1 cellular context compared by ENCODE assay signal in genomic region chr12:42846782-42847181, GRCh38.
TF ChIP-seq lines count a peak whose summit lies in the region.

No MANE protein-coding gene starts in this region.

TF ChIP-seq in WTC11, 78 proteins besides CTCF, POLR2A, EP300 and RAD21 (continued from another document):
- TF ChIP-seq, protein P1, sequence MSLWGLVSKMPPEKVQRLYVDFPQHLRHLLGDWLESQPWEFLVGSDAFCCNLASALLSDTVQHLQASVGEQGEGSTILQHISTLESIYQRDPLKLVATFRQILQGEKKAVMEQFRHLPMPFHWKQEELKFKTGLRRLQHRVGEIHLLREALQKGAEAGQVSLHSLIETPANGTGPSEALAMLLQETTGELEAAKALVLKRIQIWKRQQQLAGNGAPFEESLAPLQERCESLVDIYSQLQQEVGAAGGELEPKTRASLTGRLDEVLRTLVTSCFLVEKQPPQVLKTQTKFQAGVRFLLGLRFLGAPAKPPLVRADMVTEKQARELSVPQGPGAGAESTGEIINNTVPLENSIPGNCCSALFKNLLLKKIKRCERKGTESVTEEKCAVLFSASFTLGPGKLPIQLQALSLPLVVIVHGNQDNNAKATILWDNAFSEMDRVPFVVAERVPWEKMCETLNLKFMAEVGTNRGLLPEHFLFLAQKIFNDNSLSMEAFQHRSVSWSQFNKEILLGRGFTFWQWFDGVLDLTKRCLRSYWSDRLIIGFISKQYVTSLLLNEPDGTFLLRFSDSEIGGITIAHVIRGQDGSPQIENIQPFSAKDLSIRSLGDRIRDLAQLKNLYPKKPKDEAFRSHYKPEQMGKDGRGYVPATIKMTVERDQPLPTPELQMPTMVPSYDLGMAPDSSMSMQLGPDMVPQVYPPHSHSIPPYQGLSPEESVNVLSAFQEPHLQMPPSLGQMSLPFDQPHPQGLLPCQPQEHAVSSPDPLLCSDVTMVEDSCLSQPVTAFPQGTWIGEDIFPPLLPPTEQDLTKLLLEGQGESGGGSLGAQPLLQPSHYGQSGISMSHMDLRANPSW (CRISPR knock-in tag; conservative IDR thresholded peaks at IDR 0.05; ENCODE audit: low read depth), result no peak
- TF ChIP-seq, protein P2, sequence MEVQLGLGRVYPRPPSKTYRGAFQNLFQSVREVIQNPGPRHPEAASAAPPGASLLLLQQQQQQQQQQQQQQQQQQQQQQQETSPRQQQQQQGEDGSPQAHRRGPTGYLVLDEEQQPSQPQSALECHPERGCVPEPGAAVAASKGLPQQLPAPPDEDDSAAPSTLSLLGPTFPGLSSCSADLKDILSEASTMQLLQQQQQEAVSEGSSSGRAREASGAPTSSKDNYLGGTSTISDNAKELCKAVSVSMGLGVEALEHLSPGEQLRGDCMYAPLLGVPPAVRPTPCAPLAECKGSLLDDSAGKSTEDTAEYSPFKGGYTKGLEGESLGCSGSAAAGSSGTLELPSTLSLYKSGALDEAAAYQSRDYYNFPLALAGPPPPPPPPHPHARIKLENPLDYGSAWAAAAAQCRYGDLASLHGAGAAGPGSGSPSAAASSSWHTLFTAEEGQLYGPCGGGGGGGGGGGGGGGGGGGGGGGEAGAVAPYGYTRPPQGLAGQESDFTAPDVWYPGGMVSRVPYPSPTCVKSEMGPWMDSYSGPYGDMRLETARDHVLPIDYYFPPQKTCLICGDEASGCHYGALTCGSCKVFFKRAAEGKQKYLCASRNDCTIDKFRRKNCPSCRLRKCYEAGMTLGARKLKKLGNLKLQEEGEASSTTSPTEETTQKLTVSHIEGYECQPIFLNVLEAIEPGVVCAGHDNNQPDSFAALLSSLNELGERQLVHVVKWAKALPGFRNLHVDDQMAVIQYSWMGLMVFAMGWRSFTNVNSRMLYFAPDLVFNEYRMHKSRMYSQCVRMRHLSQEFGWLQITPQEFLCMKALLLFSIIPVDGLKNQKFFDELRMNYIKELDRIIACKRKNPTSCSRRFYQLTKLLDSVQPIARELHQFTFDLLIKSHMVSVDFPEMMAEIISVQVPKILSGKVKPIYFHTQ (CRISPR knock-in tag; IDR thresholded peaks at IDR 0.05), result no peak
- TF ChIP-seq, protein P3, sequence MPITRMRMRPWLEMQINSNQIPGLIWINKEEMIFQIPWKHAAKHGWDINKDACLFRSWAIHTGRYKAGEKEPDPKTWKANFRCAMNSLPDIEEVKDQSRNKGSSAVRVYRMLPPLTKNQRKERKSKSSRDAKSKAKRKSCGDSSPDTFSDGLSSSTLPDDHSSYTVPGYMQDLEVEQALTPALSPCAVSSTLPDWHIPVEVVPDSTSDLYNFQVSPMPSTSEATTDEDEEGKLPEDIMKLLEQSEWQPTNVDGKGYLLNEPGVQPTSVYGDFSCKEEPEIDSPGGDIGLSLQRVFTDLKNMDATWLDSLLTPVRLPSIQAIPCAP (CRISPR knock-in tag; IDR thresholded peaks at IDR 0.05), result no peak
- TF ChIP-seq ATF3 (CRISPR knock-in tag; conservative IDR thresholded peaks at IDR 0.05), result no peak
- TF ChIP-seq ZNF416 (CRISPR knock-in tag; IDR thresholded peaks at IDR 0.05), result no peak
- TF ChIP-seq, protein P4, sequence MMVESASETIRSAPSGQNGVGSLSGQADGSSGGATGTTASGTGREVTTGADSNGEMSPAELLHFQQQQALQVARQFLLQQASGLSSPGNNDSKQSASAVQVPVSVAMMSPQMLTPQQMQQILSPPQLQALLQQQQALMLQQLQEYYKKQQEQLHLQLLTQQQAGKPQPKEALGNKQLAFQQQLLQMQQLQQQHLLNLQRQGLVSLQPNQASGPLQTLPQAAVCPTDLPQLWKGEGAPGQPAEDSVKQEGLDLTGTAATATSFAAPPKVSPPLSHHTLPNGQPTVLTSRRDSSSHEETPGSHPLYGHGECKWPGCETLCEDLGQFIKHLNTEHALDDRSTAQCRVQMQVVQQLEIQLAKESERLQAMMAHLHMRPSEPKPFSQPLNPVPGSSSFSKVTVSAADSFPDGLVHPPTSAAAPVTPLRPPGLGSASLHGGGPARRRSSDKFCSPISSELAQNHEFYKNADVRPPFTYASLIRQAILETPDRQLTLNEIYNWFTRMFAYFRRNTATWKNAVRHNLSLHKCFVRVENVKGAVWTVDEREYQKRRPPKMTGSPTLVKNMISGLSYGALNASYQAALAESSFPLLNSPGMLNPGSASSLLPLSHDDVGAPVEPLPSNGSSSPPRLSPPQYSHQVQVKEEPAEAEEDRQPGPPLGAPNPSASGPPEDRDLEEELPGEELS (CRISPR knock-in tag; IDR thresholded peaks at IDR 0.05), result no peak
- TF ChIP-seq SMAD4 (CRISPR knock-in tag; IDR thresholded peaks at IDR 0.05), result no peak
- TF ChIP-seq, protein P5, sequence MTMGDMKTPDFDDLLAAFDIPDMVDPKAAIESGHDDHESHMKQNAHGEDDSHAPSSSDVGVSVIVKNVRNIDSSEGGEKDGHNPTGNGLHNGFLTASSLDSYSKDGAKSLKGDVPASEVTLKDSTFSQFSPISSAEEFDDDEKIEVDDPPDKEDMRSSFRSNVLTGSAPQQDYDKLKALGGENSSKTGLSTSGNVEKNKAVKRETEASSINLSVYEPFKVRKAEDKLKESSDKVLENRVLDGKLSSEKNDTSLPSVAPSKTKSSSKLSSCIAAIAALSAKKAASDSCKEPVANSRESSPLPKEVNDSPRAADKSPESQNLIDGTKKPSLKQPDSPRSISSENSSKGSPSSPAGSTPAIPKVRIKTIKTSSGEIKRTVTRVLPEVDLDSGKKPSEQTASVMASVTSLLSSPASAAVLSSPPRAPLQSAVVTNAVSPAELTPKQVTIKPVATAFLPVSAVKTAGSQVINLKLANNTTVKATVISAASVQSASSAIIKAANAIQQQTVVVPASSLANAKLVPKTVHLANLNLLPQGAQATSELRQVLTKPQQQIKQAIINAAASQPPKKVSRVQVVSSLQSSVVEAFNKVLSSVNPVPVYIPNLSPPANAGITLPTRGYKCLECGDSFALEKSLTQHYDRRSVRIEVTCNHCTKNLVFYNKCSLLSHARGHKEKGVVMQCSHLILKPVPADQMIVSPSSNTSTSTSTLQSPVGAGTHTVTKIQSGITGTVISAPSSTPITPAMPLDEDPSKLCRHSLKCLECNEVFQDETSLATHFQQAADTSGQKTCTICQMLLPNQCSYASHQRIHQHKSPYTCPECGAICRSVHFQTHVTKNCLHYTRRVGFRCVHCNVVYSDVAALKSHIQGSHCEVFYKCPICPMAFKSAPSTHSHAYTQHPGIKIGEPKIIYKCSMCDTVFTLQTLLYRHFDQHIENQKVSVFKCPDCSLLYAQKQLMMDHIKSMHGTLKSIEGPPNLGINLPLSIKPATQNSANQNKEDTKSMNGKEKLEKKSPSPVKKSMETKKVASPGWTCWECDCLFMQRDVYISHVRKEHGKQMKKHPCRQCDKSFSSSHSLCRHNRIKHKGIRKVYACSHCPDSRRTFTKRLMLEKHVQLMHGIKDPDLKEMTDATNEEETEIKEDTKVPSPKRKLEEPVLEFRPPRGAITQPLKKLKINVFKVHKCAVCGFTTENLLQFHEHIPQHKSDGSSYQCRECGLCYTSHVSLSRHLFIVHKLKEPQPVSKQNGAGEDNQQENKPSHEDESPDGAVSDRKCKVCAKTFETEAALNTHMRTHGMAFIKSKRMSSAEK (CRISPR knock-in tag; IDR thresholded peaks at IDR 0.05; ENCODE audit: borderline replicate concordance), result no peak
- TF ChIP-seq, protein P6, sequence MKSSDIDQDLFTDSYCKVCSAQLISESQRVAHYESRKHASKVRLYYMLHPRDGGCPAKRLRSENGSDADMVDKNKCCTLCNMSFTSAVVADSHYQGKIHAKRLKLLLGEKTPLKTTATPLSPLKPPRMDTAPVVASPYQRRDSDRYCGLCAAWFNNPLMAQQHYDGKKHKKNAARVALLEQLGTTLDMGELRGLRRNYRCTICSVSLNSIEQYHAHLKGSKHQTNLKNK (CRISPR knock-in tag; IDR thresholded peaks at IDR 0.05), result no peak
- TF ChIP-seq HMGA2 (CRISPR knock-in tag; IDR thresholded peaks at IDR 0.05), result no peak
TF ChIP-seq in WTC11: peak in this region for 0.
